In genomic region chr5:151022511-151023018, GRCh38 we compare ENCODE assay signal across 12 cellular contexts. TPM values are rescaled to one million over a fixed set of nuclear protein-coding genes. Genes with fewer than 3 reads are reported as not detected.
DNase-seq lines count a peak whose midpoint lies in the region; ATAC-seq and TF ChIP-seq lines count a peak whose summit lies in the region.
"Had no signal": no experiment of that assay in that cellular context is flagged by ENCODE, and none has a peak within 500 bp of the region (broad histone marks: within the 10 kb centered on the region; RNA-seq: fewer than 3 reads in every experiment).

No MANE protein-coding gene starts in this region.

- H3K9me3 ChIP-seq in Peyer's patch (no peaks in the 10 kb centered on the region), colonic mucosa (no peaks in the 10 kb centered on the region), liver (ENCODE audit: control insufficient read depth in 4 of 4, low read length in 3 of 4) (no peaks in the 10 kb centered on the region)

- no peak for TF ChIP-seq POLR2A in Peyer's patch (IDR thresholded peaks at IDR 0.05)

- intact Hi-C loops in colonic mucosa (cut with DNase I), result no loop called here
- intact Hi-C loops in activated T-helper 2 cell treated with anti-CD3 and anti-CD28 coated beads, Interferon-gamma antibody, Interleukin-2, Interleukin-4, amounts not matched to agents 10 μg/mL and 5 μg/mL and 100 μg/mL, durations not matched to agents 14 hours and 24 hours and 36 hours (cut with micrococcal nuclease), result no loop called here

- peaks cover 36% of the 10 kb centered on the region for H3K36me3 Mint-ChIP-seq in stimulated activated memory B cell treated with anti-CD40 and anti-IgM and Interleukin-4, amounts not matched to agents 10 μg/mL and 1 μg/mL and 100 μg/mL, for 72 hours
- H3K36me3 Mint-ChIP-seq in activated T-helper 2 cell treated with anti-CD3 and anti-CD28 coated beads, Interferon-gamma antibody, Interleukin-2, Interleukin-4, amounts not matched to agents 10 μg/mL and 5 μg/mL and 100 μg/mL, durations not matched to agents 14 hours and 24 hours and 36 hours (ENCODE audit: low read depth), result peaks cover 54% of the 10 kb centered on the region
- H3K36me3 Mint-ChIP-seq: natural killer cell treated with Interleukin-12 subunit alpha and Interleukin-12 subunit beta and Interleukin-15 and Interleukin-18, amount 100 ng/mL, for 72 hours had no signal

- peak overlapping the region; percentile 16 for H3K27ac Mint-ChIP-seq in stimulated activated memory B cell treated with anti-CD40 and anti-IgM and Interleukin-4, amounts not matched to agents 10 μg/mL and 1 μg/mL and 100 μg/mL, for 72 hours
- no peak overlapping the region for H3K27ac Mint-ChIP-seq in activated T-helper 2 cell treated with anti-CD3 and anti-CD28 coated beads, Interferon-gamma antibody, Interleukin-2, Interleukin-4, amounts not matched to agents 10 μg/mL and 5 μg/mL and 100 μg/mL, durations not matched to agents 14 hours and 24 hours and 36 hours
- H3K27ac Mint-ChIP-seq: natural killer cell treated with Interleukin-12 subunit alpha and Interleukin-12 subunit beta and Interleukin-15 and Interleukin-18, amount 100 ng/mL, for 72 hours; T-cell had no signal

- TF ChIP-seq RAD21 in liver (IDR thresholded peaks at IDR 0.05), result no peak

- H3K4me3 ChIP-seq in Peyer's patch (peak overlapping the region; percentile 48 to 75 (median 58)), colonic mucosa (no peak overlapping the region), liver (ENCODE audit: low read depth in 1 of 3, low read length in 3 of 3) (peak overlapping the region; percentile 72 to 90 (median 79))

- no peaks in the 10 kb centered on the region for H3K9me3 Mint-ChIP-seq in stimulated activated memory B cell treated with anti-CD40 and anti-IgM and Interleukin-4, amounts not matched to agents 10 μg/mL and 1 μg/mL and 100 μg/mL, for 72 hours
- no peaks in the 10 kb centered on the region for H3K9me3 Mint-ChIP-seq in activated T-helper 2 cell treated with anti-CD3 and anti-CD28 coated beads, Interferon-gamma antibody, Interleukin-2, Interleukin-4, amounts not matched to agents 10 μg/mL and 5 μg/mL and 100 μg/mL, durations not matched to agents 14 hours and 24 hours and 36 hours
- H3K9me3 Mint-ChIP-seq: natural killer cell treated with Interleukin-12 subunit alpha and Interleukin-12 subunit beta and Interleukin-15 and Interleukin-18, amount 100 ng/mL, for 72 hours; T-cell had no signal

- ATAC-seq in stimulated activated memory B cell treated with anti-CD40 and anti-IgM and Interleukin-4, amounts not matched to agents 10 μg/mL and 1 μg/mL and 100 μg/mL, for 72 hours, result no peak
- ATAC-seq: natural killer cell treated with Interleukin-12 subunit alpha and Interleukin-12 subunit beta and Interleukin-15 and Interleukin-18, amount 100 ng/mL, for 72 hours; T-cell had no signal

- H3K27me3 Mint-ChIP-seq in stimulated activated memory B cell treated with anti-CD40 and anti-IgM and Interleukin-4, amounts not matched to agents 10 μg/mL and 1 μg/mL and 100 μg/mL, for 72 hours, result no peaks in the 10 kb centered on the region
- H3K27me3 Mint-ChIP-seq in activated T-helper 2 cell treated with anti-CD3 and anti-CD28 coated beads, Interferon-gamma antibody, Interleukin-2, Interleukin-4, amounts not matched to agents 10 μg/mL and 5 μg/mL and 100 μg/mL, durations not matched to agents 14 hours and 24 hours and 36 hours (ENCODE audit: low read depth), result peaks cover 5% of the 10 kb centered on the region

- DNase-seq in Peyer's patch, result no peak
- no peak for DNase-seq in colonic mucosa
- DNase-seq in activated CD8-positive, alpha-beta memory T cell treated with anti-CD3 and anti-CD28 coated beads, Interleukin-2, amount 50 U/mL, for 4 hours, result no peak
- no peak for DNase-seq in activated effector memory CD4-positive, alpha-beta T cell treated with anti-CD3 and anti-CD28 coated beads, Interleukin-2, amount 50 U/mL, for 16 hours
- DNase-seq in NCI-H774 (lab: John Stamatoyannopoulos, UW), result no peak
- no peak for DNase-seq in activated T-helper 2 cell treated with anti-CD3 and anti-CD28 coated beads, Interferon-gamma antibody, Interleukin-2, Interleukin-4, amounts not matched to agents 10 μg/mL and 5 μg/mL and 100 μg/mL, durations not matched to agents 14 hours and 24 hours and 36 hours (ENCODE audit: low spot score)
- DNase-seq: DMS53, NCI-H524, T-cell had no signal

- peaks cover 0 to 53% (median 4%) of the 10 kb centered on the region in 4 donors for H3K4me1 ChIP-seq in Peyer's patch
- peaks cover 6% of the 10 kb centered on the region for H3K4me1 ChIP-seq in colonic mucosa
- peaks cover 11 to 48% (median 31%) of the 10 kb centered on the region in 4 donors for H3K4me1 ChIP-seq in liver (ENCODE audit: control insufficient read depth in 4 of 4, insufficient read depth in 4 of 4, low read length in 3 of 4)

- 71% methylated on average over 7 of the region's 7 CpGs for WGBS in liver

- no peak for TF ChIP-seq CTCF in Peyer's patch (IDR thresholded peaks at IDR 0.05)
- no peak for TF ChIP-seq CTCF in colonic mucosa (IDR thresholded peaks at IDR 0.05)
- TF ChIP-seq CTCF in liver (IDR thresholded peaks at IDR 0.05; ENCODE audit: low read depth, low read length, missing input control), result no peak

- H3K4me3 Mint-ChIP-seq in stimulated activated memory B cell treated with anti-CD40 and anti-IgM and Interleukin-4, amounts not matched to agents 10 μg/mL and 1 μg/mL and 100 μg/mL, for 72 hours, result no peak overlapping the region
- no peak overlapping the region for H3K4me3 Mint-ChIP-seq in activated T-helper 2 cell treated with anti-CD3 and anti-CD28 coated beads, Interferon-gamma antibody, Interleukin-2, Interleukin-4, amounts not matched to agents 10 μg/mL and 5 μg/mL and 100 μg/mL, durations not matched to agents 14 hours and 24 hours and 36 hours (ENCODE audit: low read depth)
- H3K4me3 Mint-ChIP-seq: natural killer cell treated with Interleukin-12 subunit alpha and Interleukin-12 subunit beta and Interleukin-15 and Interleukin-18, amount 100 ng/mL, for 72 hours; T-cell had no signal

- H3K9ac ChIP-seq in colonic mucosa (ENCODE audit: low read depth in 2 of 2, low read length in 2 of 2), result no peak overlapping the region
- H3K9ac ChIP-seq in liver (ENCODE audit: low read depth in 1 of 2, low read length in 2 of 2), result peak overlapping the region; percentile 8 to 31

- H3K27me3 ChIP-seq in Peyer's patch (no peaks in the 10 kb centered on the region), colonic mucosa (no peaks in the 10 kb centered on the region), liver (ENCODE audit: control insufficient read depth in 4 of 4, insufficient read depth in 4 of 4, low read length in 3 of 4) (no peaks in the 10 kb centered on the region)

- H3K4me1 Mint-ChIP-seq in stimulated activated memory B cell treated with anti-CD40 and anti-IgM and Interleukin-4, amounts not matched to agents 10 μg/mL and 1 μg/mL and 100 μg/mL, for 72 hours, result peaks cover 31% of the 10 kb centered on the region
- H3K4me1 Mint-ChIP-seq in activated T-helper 2 cell treated with anti-CD3 and anti-CD28 coated beads, Interferon-gamma antibody, Interleukin-2, Interleukin-4, amounts not matched to agents 10 μg/mL and 5 μg/mL and 100 μg/mL, durations not matched to agents 14 hours and 24 hours and 36 hours (ENCODE audit: low read depth), result peaks cover 9% of the 10 kb centered on the region

- H3K36me3 ChIP-seq in Peyer's patch, result peaks cover 0 to 25% (median 0%) of the 10 kb centered on the region in 3 donors
- H3K36me3 ChIP-seq in colonic mucosa, result no peaks in the 10 kb centered on the region
- H3K36me3 ChIP-seq in liver (ENCODE audit: control insufficient read depth in 4 of 4, insufficient read depth in 3 of 4, low read depth in 1 of 4, low read length in 3 of 4), result peaks cover 3 to 24% (median 21%) of the 10 kb centered on the region in 4 donors

- H3K27ac ChIP-seq in Peyer's patch (peak overlapping the region; percentile 64 to 78 (median 75)), colonic mucosa (peak overlapping the region; percentile 62), liver (ENCODE audit: low read depth in 1 of 2, low read length in 2 of 2) (peak overlapping the region; percentile 83 to 89)

TF ChIP-seq in liver, 16 proteins besides CTCF, POLR2A, EP300 and RAD21 (continues in another document):
- TF ChIP-seq, protein P1, sequence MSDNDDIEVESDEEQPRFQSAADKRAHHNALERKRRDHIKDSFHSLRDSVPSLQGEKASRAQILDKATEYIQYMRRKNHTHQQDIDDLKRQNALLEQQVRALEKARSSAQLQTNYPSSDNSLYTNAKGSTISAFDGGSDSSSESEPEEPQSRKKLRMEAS (IDR thresholded peaks at IDR 0.05), result peak; percentile 27
- TF ChIP-seq, protein P2, sequence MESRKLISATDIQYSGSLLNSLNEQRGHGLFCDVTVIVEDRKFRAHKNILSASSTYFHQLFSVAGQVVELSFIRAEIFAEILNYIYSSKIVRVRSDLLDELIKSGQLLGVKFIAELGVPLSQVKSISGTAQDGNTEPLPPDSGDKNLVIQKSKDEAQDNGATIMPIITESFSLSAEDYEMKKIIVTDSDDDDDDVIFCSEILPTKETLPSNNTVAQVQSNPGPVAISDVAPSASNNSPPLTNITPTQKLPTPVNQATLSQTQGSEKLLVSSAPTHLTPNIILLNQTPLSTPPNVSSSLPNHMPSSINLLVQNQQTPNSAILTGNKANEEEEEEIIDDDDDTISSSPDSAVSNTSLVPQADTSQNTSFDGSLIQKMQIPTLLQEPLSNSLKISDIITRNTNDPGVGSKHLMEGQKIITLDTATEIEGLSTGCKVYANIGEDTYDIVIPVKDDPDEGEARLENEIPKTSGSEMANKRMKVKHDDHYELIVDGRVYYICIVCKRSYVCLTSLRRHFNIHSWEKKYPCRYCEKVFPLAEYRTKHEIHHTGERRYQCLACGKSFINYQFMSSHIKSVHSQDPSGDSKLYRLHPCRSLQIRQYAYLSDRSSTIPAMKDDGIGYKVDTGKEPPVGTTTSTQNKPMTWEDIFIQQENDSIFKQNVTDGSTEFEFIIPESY (IDR thresholded peaks at IDR 0.05), result no peak
- TF ChIP-seq NR2F2 (IDR thresholded peaks at IDR 0.05), result no peak

RNA-seq across cellular contexts. Expression of gene GPX3, which starts 2.2 kb away (rescaled TPM):
- 100 to 1,000 TPM; 143 to 690 (median 479) TPM for total RNA-seq in Peyer's patch
- 10 to 100 TPM; 30.2 to 60.5 TPM for total RNA-seq in colonic mucosa
- total RNA-seq in liver, result 100 to 1,000 TPM in 1 of 2 donors, 10 to 100 TPM in 1; 72.9 to 156 TPM
- 100 to 1,000 TPM; 318 to 878 TPM for polyA plus RNA-seq in liver
- 0.46 TPM in 1 of 2 replicates, not detected in the other for total RNA-seq in activated T-helper 2 cell treated with anti-CD3 and anti-CD28 coated beads, Interferon-gamma antibody, Interleukin-2, Interleukin-4, amounts not matched to agents 10 μg/mL and 5 μg/mL and 100 μg/mL, durations not matched to agents 14 hours and 24 hours and 36 hours
- total RNA-seq: natural killer cell treated with Interleukin-12 subunit alpha and Interleukin-12 subunit beta and Interleukin-15 and Interleukin-18, amount 100 ng/mL, for 72 hours had no signal

RNA-seq across cellular contexts. Expression of gene TNIP1, which starts 58.3 kb away (rescaled TPM):
- 100 to 1,000 TPM; 191 to 352 (median 266) TPM for total RNA-seq in Peyer's patch
- 100 to 1,000 TPM; 153 to 220 TPM for total RNA-seq in colonic mucosa
- total RNA-seq in liver, result 100 to 1,000 TPM in 1 of 2 donors, 10 to 100 TPM in 1; 50.9 to 101 TPM
- polyA plus RNA-seq in liver, result 10 to 100 TPM; 33.2 to 45.1 TPM
- 473 and 477 TPM in 2 replicates for total RNA-seq in activated T-helper 2 cell treated with anti-CD3 and anti-CD28 coated beads, Interferon-gamma antibody, Interleukin-2, Interleukin-4, amounts not matched to agents 10 μg/mL and 5 μg/mL and 100 μg/mL, durations not matched to agents 14 hours and 24 hours and 36 hours

Comparison
In these comparisons a context has a peak if more than half of its experiments do, and no peak if none do; other contexts are left out.
1. H3K9ac ChIP-seq: peak in liver (2 of 2); none in colonic mucosa (0 of 2).
2. RNA of gene GPX3, which starts 2.2 kb away (total RNA-seq): 143 to 690 TPM in Peyer's patch, 72.9 to 156 TPM in liver and 30.2 to 60.5 TPM in colonic mucosa; 0.46 TPM in activated T-helper 2 cell treated with anti-CD3 and anti-CD28 coated beads, Interferon-gamma antibody, Interleukin-2, Interleukin-4, amounts not matched to agents 10 μg/mL and 5 μg/mL and 100 μg/mL, durations not matched to agents 14 hours and 24 hours and 36 hours; every median in the first group is over 10 times any median in the second.
3. Peak in every context shown above with its lines, with median percentiles within 50 percentile points of each other: H3K27ac ChIP-seq.